In genomic region chr12:10301103-10301502, GRCh38 we compare ENCODE assay signal across 18 cellular contexts. TPM values are rescaled to one million over a fixed set of nuclear protein-coding genes. Genes with fewer than 3 reads are reported as not detected.
DNase-seq lines count a peak whose midpoint lies in the region; ATAC-seq and TF ChIP-seq lines count a peak whose summit lies in the region.
"Had no signal": no experiment of that assay in that cellular context is flagged by ENCODE, and none has a peak within 500 bp of the region (broad histone marks: within the 10 kb centered on the region; RNA-seq: fewer than 3 reads in every experiment).

No MANE protein-coding gene starts in this region.

- no peak for TF ChIP-seq CTCF in DND-41 (IDR thresholded peaks at IDR 0.05; ENCODE audit: borderline replicate concordance, extremely low read depth, low read length, poor library complexity, severe bottlenecking)
- TF ChIP-seq CTCF in Loucy (conservative IDR thresholded peaks at IDR 0.05; ENCODE audit: low read length), result no peak

- H3K9ac ChIP-seq in DND-41 (ENCODE audit: low read depth, low read length), result no peak overlapping the region
- no peak overlapping the region for H3K9ac ChIP-seq in Loucy (ENCODE audit: low read depth, low read length, poor library complexity, severe bottlenecking)

- H3K9me3 ChIP-seq in DND-41 (ENCODE audit: insufficient read depth, low read length, severe bottlenecking), result peaks cover 3% of the 10 kb centered on the region
- H3K9me3 ChIP-seq in Loucy (ENCODE audit: insufficient read depth, low read depth, low read length), result no peaks in the 10 kb centered on the region
- H3K9me3 ChIP-seq: BE2C, upper lobe of right lung had no signal

- peaks cover 9% of the 10 kb centered on the region; the same call in 1 of the 2 replicates for H3K4me1 ChIP-seq in DND-41 (ENCODE audit: insufficient read depth, low read length)
- peaks cover 8% of the 10 kb centered on the region for H3K4me1 ChIP-seq in Loucy (ENCODE audit: insufficient read depth, low read length, poor library complexity, severe bottlenecking)
- H3K4me1 ChIP-seq: BE2C, foreskin keratinocyte, upper lobe of right lung had no signal

- no peaks in the 10 kb centered on the region for H3K27me3 ChIP-seq in DND-41 (ENCODE audit: insufficient read depth, low read length, poor library complexity)
- no peaks in the 10 kb centered on the region for H3K27me3 ChIP-seq in Loucy (ENCODE audit: insufficient read depth, low read length, poor library complexity, severe bottlenecking)
- H3K27me3 ChIP-seq: BE2C, foreskin keratinocyte, upper lobe of right lung had no signal

- no peak overlapping the region for H3K4me3 Mint-ChIP-seq in activated naive CD8-positive, alpha-beta T cell treated with anti-CD3 and anti-CD28 coated beads for 36 hours
- H3K4me3 Mint-ChIP-seq in natural killer cell treated with Interleukin-12 subunit alpha and Interleukin-12 subunit beta and Interleukin-15 and Interleukin-18, amount 100 ng/mL, for 72 hours, result peak overlapping the region; percentile 58
- H3K4me3 Mint-ChIP-seq: brain had no signal

- H2AFZ ChIP-seq in DND-41 (ENCODE audit: low read depth, low read length) (no peak overlapping the region), Loucy (ENCODE audit: low read length) (no peak overlapping the region)

- peaks cover 26% of the 10 kb centered on the region for H3K36me3 Mint-ChIP-seq in activated naive CD8-positive, alpha-beta T cell treated with anti-CD3 and anti-CD28 coated beads for 36 hours
- H3K36me3 Mint-ChIP-seq in natural killer cell treated with Interleukin-12 subunit alpha and Interleukin-12 subunit beta and Interleukin-15 and Interleukin-18, amount 100 ng/mL, for 72 hours, result peaks cover 10% of the 10 kb centered on the region
- H3K36me3 Mint-ChIP-seq: brain had no signal

- H3K79me2 ChIP-seq in DND-41 (ENCODE audit: insufficient read depth, low read length) (no peaks in the 10 kb centered on the region), Loucy (ENCODE audit: insufficient read depth, low read length) (no peaks in the 10 kb centered on the region)

- H3F3A ChIP-seq in Loucy (ENCODE audit: low read depth), result no peaks in the 10 kb centered on the region

- H3K4me2 ChIP-seq in DND-41 (ENCODE audit: insufficient read depth, low read length), result no peak overlapping the region
- peak overlapping the region; percentile 3 for H3K4me2 ChIP-seq in Loucy (ENCODE audit: low read depth, low read length, poor library complexity, severe bottlenecking)

- no peaks in the 10 kb centered on the region for H3K27me3 Mint-ChIP-seq in activated naive CD8-positive, alpha-beta T cell treated with anti-CD3 and anti-CD28 coated beads for 36 hours
- H3K27me3 Mint-ChIP-seq in natural killer cell treated with Interleukin-12 subunit alpha and Interleukin-12 subunit beta and Interleukin-15 and Interleukin-18, amount 100 ng/mL, for 72 hours, result no peaks in the 10 kb centered on the region
- H3K27me3 Mint-ChIP-seq: brain had no signal

- H3K27ac ChIP-seq in DND-41 (ENCODE audit: low read length), result no peak overlapping the region
- H3K27ac ChIP-seq: foreskin keratinocyte, upper lobe of right lung had no signal

- H3K27ac Mint-ChIP-seq in activated naive CD8-positive, alpha-beta T cell treated with anti-CD3 and anti-CD28 coated beads for 36 hours, result peak overlapping the region; percentile 61
- peak overlapping the region; percentile 87 to 97 for H3K27ac Mint-ChIP-seq in natural killer cell treated with Interleukin-12 subunit alpha and Interleukin-12 subunit beta and Interleukin-15 and Interleukin-18, amount 100 ng/mL, for 72 hours
- H3K27ac Mint-ChIP-seq: brain had no signal

- H3K4me3 ChIP-seq in DND-41 (ENCODE audit: low read depth in 1 of 2, low read length in 2 of 2), result no peak overlapping the region
- H3K4me3 ChIP-seq in Loucy (ENCODE audit: low read length, poor library complexity, severe bottlenecking), result no peak overlapping the region
- H3K4me3 ChIP-seq: upper lobe of right lung had no signal

- H3K4me1 Mint-ChIP-seq in activated naive CD8-positive, alpha-beta T cell treated with anti-CD3 and anti-CD28 coated beads for 36 hours, result peaks cover 51% of the 10 kb centered on the region
- peaks cover 69 to 74% of the 10 kb centered on the region in 2 donors for H3K4me1 Mint-ChIP-seq in natural killer cell treated with Interleukin-12 subunit alpha and Interleukin-12 subunit beta and Interleukin-15 and Interleukin-18, amount 100 ng/mL, for 72 hours (ENCODE audit: low read depth in 2 of 2)
- H3K4me1 Mint-ChIP-seq: brain had no signal

- H4K20me1 ChIP-seq in DND-41 (ENCODE audit: insufficient read depth, low read length) (no peaks in the 10 kb centered on the region), Loucy (ENCODE audit: insufficient read depth, low read length, poor library complexity, severe bottlenecking) (no peaks in the 10 kb centered on the region)

- H3K36me3 ChIP-seq in DND-41 (ENCODE audit: insufficient read depth, low read length), result no peaks in the 10 kb centered on the region
- H3K36me3 ChIP-seq in Loucy (ENCODE audit: insufficient read depth, low read length), result no peaks in the 10 kb centered on the region
- H3K36me3 ChIP-seq: BE2C, upper lobe of right lung had no signal

- DNase-seq in DND-41 (peak; percentile 40), NCI-H774 (lab: John Stamatoyannopoulos, UW) (no peak), HuH-7 (ENCODE audit: low spot score) (no peak), NCI-H128 (lab: John Stamatoyannopoulos, UW; ENCODE audit: unreplicated experiment) (no peak)
- peak; percentile 36 for DNase-seq in activated naive CD8-positive, alpha-beta T cell treated with anti-CD3 and anti-CD28 coated beads for 36 hours
- no peak for DNase-seq in natural killer cell treated with Interleukin-12 subunit alpha and Interleukin-12 subunit beta and Interleukin-15 and Interleukin-18, amount 100 ng/mL, for 72 hours (ENCODE audit: low spot score)
- DNase-seq: BE2C; DMS53; effector memory CD4-positive, alpha-beta T cell; midbrain; NCI-H2029 treated with DMSO at 0.1 percent for 48 hours; NCI-H82; upper lobe of right lung had no signal

- no peaks in the 10 kb centered on the region for H3K9me2 ChIP-seq in Loucy (replicated peaks; ENCODE audit: low read depth, low read length)

- ATAC-seq in DND-41 (ENCODE audit: insufficient read depth, low read depth), result peak; percentile 77
- peak in 1 of 2 donors; percentile 2 for ATAC-seq in natural killer cell treated with Interleukin-12 subunit alpha and Interleukin-12 subunit beta and Interleukin-15 and Interleukin-18, amount 100 ng/mL, for 72 hours
- ATAC-seq in HG03097 (IDR thresholded peaks at IDR 0.05; ENCODE audit: low FRiP score, unreplicated experiment), result no peak
- ATAC-seq: foreskin keratinocyte, Right ventricle myocardium inferior, upper lobe of right lung had no signal

- peaks cover 23% of the 10 kb centered on the region for H3K9me3 Mint-ChIP-seq in activated naive CD8-positive, alpha-beta T cell treated with anti-CD3 and anti-CD28 coated beads for 36 hours
- H3K9me3 Mint-ChIP-seq in natural killer cell treated with Interleukin-12 subunit alpha and Interleukin-12 subunit beta and Interleukin-15 and Interleukin-18, amount 100 ng/mL, for 72 hours, result peaks cover 6% of the 10 kb centered on the region

RNA-seq across cellular contexts. Expression of gene KLRD1, which starts 6.6 kb away (rescaled TPM):
- 1 to 10 TPM; 2.0 to 2.6 TPM for total RNA-seq in activated naive CD8-positive, alpha-beta T cell treated with anti-CD3 and anti-CD28 coated beads for 36 hours
- 100 to 1,000 TPM in 1 of 2 donors, 10 to 100 TPM in 1; 58.2 to 197 TPM for total RNA-seq in natural killer cell treated with Interleukin-12 subunit alpha and Interleukin-12 subunit beta and Interleukin-15 and Interleukin-18, amount 100 ng/mL, for 72 hours
- total RNA-seq: foreskin keratinocyte had no signal

Comparison
In these comparisons a context has a peak if more than half of its experiments do, and no peak if none do; other contexts are left out.
1. DNase-seq: peak in DND-41 (single experiment) and activated naive CD8-positive, alpha-beta T cell treated with anti-CD3 and anti-CD28 coated beads for 36 hours (single experiment); none in natural killer cell treated with Interleukin-12 subunit alpha and Interleukin-12 subunit beta and Interleukin-15 and Interleukin-18, amount 100 ng/mL, for 72 hours (single experiment), NCI-H774 (single experiment), HuH-7 (single experiment) and NCI-H128 (single experiment).
2. RNA of gene KLRD1, which starts 6.6 kb away (total RNA-seq): 58.2 to 197 TPM in natural killer cell treated with Interleukin-12 subunit alpha and Interleukin-12 subunit beta and Interleukin-15 and Interleukin-18, amount 100 ng/mL, for 72 hours; 2.0 to 2.6 TPM in activated naive CD8-positive, alpha-beta T cell treated with anti-CD3 and anti-CD28 coated beads for 36 hours; every median in the first group is over 10 times any median in the second.